Comparison of ENCODE assay signal across 1 cellular context in the genomic region with DNA sequence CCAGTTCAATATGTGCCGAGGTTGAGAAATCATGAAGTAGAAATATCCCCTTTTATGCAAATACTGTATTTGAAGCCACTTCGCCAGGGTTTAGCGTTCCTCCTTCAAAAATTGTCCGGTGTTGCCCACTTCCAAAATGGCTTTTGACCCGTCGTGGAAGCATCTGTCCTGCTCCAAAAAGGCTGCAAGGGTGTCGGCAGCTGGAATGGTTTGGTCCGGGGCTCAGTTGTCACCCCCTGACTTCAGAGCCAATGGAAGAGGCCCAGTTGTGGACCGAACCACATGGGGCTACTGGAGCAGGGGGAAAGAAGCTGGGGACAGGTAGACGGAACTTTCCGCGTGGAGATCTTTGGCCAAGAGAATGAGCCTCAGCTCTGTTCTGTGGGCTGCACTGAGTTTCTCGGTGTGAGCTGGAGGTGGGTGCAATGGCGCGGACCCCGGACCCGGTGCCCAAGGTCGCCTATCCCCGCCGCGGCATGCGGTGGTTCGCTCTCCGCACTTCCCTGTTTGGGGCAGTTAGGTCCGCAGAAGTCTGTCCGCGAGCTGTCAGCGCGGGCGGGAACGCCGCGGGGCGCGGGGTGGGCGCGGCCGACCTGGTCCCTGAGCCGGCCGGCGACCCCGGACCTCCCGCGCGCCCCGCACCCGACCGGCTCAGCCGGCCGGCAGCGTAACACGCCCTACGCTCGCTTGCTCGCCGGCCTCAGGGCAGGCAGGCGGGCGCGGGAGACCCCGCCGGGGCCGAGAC.
TF ChIP-seq lines count a peak whose summit lies in the region.

A gene (plus strand): TSS at position 527 of the 745 bp plus-strand sequence. CDS start 259 bp downstream, outside the sequence.

TF ChIP-seq in K562, 482 proteins besides CTCF, POLR2A, EP300 and RAD21 (continued from another document and continues in another):
- TF ChIP-seq, protein P1, sequence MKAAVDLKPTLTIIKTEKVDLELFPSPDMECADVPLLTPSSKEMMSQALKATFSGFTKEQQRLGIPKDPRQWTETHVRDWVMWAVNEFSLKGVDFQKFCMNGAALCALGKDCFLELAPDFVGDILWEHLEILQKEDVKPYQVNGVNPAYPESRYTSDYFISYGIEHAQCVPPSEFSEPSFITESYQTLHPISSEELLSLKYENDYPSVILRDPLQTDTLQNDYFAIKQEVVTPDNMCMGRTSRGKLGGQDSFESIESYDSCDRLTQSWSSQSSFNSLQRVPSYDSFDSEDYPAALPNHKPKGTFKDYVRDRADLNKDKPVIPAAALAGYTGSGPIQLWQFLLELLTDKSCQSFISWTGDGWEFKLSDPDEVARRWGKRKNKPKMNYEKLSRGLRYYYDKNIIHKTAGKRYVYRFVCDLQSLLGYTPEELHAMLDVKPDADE (conservative IDR thresholded peaks at IDR 0.05; ENCODE audit: control insufficient read depth, low read depth, low read length): peak; percentile 68
- TF ChIP-seq ZNF696 (CRISPR knock-in tag; conservative IDR thresholded peaks at IDR 0.05) (no peak), ZNF3 (CRISPR knock-in tag; IDR thresholded peaks at IDR 0.05) (no peak), XRCC3 (IDR thresholded peaks at IDR 0.05) (no peak), MEF2A (IDR thresholded peaks at IDR 0.05; ENCODE audit: control insufficient read depth, low read depth, low read length) (no peak; the same call in 1 of the 2 replicates), ARHGAP35 (IDR thresholded peaks at IDR 0.05; ENCODE audit: partially characterized antibody) (no peak), ZEB2 (IDR thresholded peaks at IDR 0.05) (no peak), NEUROD1 (IDR thresholded peaks at IDR 0.05; ENCODE audit: borderline replicate concordance, low read depth, low read length, partially characterized antibody) (peak; percentile 93), ERF (CRISPR knock-in tag; IDR thresholded peaks at IDR 0.05) (no peak), SMARCC2 (IDR thresholded peaks at IDR 0.05; ENCODE audit: low read depth) (no peak; the same call in 1 of the 2 replicates), ATF7 (IDR thresholded peaks at IDR 0.05) (peak; percentile 100), SMAD4 (CRISPR knock-in tag; conservative IDR thresholded peaks at IDR 0.05) (peak; percentile 47), ZNF274 (IDR thresholded peaks at IDR 0.05; ENCODE audit: borderline replicate concordance, low read depth, low read length) (no peak), CBFB (CRISPR knock-in tag; IDR thresholded peaks at IDR 0.05) (no peak), BRF1 (IDR thresholded peaks at IDR 0.05; ENCODE audit: borderline replicate concordance, extremely low read depth, insufficient read length) (no peak), FOSL1 (tag; conservative IDR thresholded peaks at IDR 0.05) (no peak), ZNF778 (CRISPR knock-in tag; IDR thresholded peaks at IDR 0.05) (no peak), ZFP30 (CRISPR knock-in tag; IDR thresholded peaks at IDR 0.05; ENCODE audit: borderline replicate concordance) (no peak), CBX2 (IDR thresholded peaks at IDR 0.05; ENCODE audit: insufficient read depth, low read length, poor library complexity, severe bottlenecking) (no peak), TRIM24 (IDR thresholded peaks at IDR 0.05) (peak in 1 of 2 experiments; percentile 80; a peak in 2 of 4 replicates), GABPB2 (CRISPR knock-in tag; conservative IDR thresholded peaks at IDR 0.05) (no peak), TEAD1 (CRISPR knock-in tag; IDR thresholded peaks at IDR 0.05) (peak in 1 of 2 experiments; percentile 89; a peak in 2 of 4 replicates), RHOXF2B (CRISPR knock-in tag; conservative IDR thresholded peaks at IDR 0.05) (no peak), LEF1 (IDR thresholded peaks at IDR 0.05) (no peak), OTX1 (CRISPR knock-in tag; IDR thresholded peaks at IDR 0.05) (no peak), RBM34 (IDR thresholded peaks at IDR 0.05; ENCODE audit: borderline replicate concordance, insufficient read depth, low read length) (no peak), KLF10 (CRISPR knock-in tag; IDR thresholded peaks at IDR 0.05) (no peak), ZNF77 (CRISPR knock-in tag; IDR thresholded peaks at IDR 0.05) (no peak), FOS (IDR thresholded peaks at IDR 0.05; ENCODE audit: extremely low read depth, insufficient read length) (no peak), NR3C1 (CRISPR knock-in tag; IDR thresholded peaks at IDR 0.05) (no peak), ZNF124 (CRISPR knock-in tag; IDR thresholded peaks at IDR 0.05) (no peak), FOXA3 (CRISPR knock-in tag; conservative IDR thresholded peaks at IDR 0.05 in 1 of 2, IDR thresholded peaks at IDR 0.05 in 1 of 2) (no peak), LCOR (CRISPR knock-in tag; IDR thresholded peaks at IDR 0.05) (peak; percentile 89), RBM14 (IDR thresholded peaks at IDR 0.05; ENCODE audit: borderline replicate concordance, insufficient read depth, low read depth, low read length) (no peak), ZNF140 (CRISPR knock-in tag; IDR thresholded peaks at IDR 0.05) (no peak), CREBBP (IDR thresholded peaks at IDR 0.05; ENCODE audit: low read depth, low read length) (no peak), BRD4 (IDR thresholded peaks at IDR 0.05) (no peak), BHLHE40 (IDR thresholded peaks at IDR 0.05; ENCODE audit: low read length) (peak; percentile 97), ZFP1 (CRISPR knock-in tag; IDR thresholded peaks at IDR 0.05) (no peak), SMAD3 (CRISPR knock-in tag; conservative IDR thresholded peaks at IDR 0.05) (no peak), ZNF224 (CRISPR knock-in tag; IDR thresholded peaks at IDR 0.05) (no peak), NELFE (IDR thresholded peaks at IDR 0.05; ENCODE audit: insufficient read depth, insufficient read length) (no peak), NCOA2 (IDR thresholded peaks at IDR 0.05; ENCODE audit: partially characterized antibody in 2 of 2) (no peak), DNMT1 (IDR thresholded peaks at IDR 0.05) (no peak), MCM2 (IDR thresholded peaks at IDR 0.05; ENCODE audit: low read depth) (no peak), RUNX1 (IDR thresholded peaks at IDR 0.05; ENCODE audit: low read depth) (no peak), ZNF41 (CRISPR knock-in tag; conservative IDR thresholded peaks at IDR 0.05) (no peak; the same call in 1 of the 2 replicates), POU5F1 (IDR thresholded peaks at IDR 0.05; ENCODE audit: borderline replicate concordance, low read depth, low read length, partially characterized antibody) (no peak)
- TF ChIP-seq, protein P2, sequence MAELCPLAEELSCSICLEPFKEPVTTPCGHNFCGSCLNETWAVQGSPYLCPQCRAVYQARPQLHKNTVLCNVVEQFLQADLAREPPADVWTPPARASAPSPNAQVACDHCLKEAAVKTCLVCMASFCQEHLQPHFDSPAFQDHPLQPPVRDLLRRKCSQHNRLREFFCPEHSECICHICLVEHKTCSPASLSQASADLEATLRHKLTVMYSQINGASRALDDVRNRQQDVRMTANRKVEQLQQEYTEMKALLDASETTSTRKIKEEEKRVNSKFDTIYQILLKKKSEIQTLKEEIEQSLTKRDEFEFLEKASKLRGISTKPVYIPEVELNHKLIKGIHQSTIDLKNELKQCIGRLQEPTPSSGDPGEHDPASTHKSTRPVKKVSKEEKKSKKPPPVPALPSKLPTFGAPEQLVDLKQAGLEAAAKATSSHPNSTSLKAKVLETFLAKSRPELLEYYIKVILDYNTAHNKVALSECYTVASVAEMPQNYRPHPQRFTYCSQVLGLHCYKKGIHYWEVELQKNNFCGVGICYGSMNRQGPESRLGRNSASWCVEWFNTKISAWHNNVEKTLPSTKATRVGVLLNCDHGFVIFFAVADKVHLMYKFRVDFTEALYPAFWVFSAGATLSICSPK (IDR thresholded peaks at IDR 0.05; ENCODE audit: borderline replicate concordance): no peak
- TF ChIP-seq, protein P3, sequence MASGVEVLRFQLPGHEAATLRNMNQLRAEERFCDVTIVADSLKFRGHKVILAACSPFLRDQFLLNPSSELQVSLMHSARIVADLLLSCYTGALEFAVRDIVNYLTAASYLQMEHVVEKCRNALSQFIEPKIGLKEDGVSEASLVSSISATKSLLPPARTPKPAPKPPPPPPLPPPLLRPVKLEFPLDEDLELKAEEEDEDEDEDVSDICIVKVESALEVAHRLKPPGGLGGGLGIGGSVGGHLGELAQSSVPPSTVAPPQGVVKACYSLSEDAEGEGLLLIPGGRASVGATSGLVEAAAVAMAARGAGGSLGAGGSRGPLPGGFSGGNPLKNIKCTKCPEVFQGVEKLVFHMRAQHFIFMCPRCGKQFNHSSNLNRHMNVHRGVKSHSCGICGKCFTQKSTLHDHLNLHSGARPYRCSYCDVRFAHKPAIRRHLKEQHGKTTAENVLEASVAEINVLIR (CRISPR knock-in tag; IDR thresholded peaks at IDR 0.05): no peak
- TF ChIP-seq, protein P4, sequence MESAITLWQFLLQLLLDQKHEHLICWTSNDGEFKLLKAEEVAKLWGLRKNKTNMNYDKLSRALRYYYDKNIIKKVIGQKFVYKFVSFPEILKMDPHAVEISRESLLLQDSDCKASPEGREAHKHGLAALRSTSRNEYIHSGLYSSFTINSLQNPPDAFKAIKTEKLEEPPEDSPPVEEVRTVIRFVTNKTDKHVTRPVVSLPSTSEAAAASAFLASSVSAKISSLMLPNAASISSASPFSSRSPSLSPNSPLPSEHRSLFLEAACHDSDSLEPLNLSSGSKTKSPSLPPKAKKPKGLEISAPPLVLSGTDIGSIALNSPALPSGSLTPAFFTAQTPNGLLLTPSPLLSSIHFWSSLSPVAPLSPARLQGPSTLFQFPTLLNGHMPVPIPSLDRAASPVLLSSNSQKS (CRISPR knock-in tag; IDR thresholded peaks at IDR 0.05): no peak
- TF ChIP-seq, protein P5, sequence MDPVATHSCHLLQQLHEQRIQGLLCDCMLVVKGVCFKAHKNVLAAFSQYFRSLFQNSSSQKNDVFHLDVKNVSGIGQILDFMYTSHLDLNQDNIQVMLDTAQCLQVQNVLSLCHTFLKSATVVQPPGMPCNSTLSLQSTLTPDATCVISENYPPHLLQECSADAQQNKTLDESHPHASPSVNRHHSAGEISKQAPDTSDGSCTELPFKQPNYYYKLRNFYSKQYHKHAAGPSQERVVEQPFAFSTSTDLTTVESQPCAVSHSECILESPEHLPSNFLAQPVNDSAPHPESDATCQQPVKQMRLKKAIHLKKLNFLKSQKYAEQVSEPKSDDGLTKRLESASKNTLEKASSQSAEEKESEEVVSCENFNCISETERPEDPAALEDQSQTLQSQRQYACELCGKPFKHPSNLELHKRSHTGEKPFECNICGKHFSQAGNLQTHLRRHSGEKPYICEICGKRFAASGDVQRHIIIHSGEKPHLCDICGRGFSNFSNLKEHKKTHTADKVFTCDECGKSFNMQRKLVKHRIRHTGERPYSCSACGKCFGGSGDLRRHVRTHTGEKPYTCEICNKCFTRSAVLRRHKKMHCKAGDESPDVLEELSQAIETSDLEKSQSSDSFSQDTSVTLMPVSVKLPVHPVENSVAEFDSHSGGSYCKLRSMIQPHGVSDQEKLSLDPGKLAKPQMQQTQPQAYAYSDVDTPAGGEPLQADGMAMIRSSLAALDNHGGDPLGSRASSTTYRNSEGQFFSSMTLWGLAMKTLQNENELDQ (CRISPR knock-in tag; IDR thresholded peaks at IDR 0.05; ENCODE audit: borderline replicate concordance): peak; percentile 35; the same call in 1 of the 2 replicates
- TF ChIP-seq, protein P6, sequence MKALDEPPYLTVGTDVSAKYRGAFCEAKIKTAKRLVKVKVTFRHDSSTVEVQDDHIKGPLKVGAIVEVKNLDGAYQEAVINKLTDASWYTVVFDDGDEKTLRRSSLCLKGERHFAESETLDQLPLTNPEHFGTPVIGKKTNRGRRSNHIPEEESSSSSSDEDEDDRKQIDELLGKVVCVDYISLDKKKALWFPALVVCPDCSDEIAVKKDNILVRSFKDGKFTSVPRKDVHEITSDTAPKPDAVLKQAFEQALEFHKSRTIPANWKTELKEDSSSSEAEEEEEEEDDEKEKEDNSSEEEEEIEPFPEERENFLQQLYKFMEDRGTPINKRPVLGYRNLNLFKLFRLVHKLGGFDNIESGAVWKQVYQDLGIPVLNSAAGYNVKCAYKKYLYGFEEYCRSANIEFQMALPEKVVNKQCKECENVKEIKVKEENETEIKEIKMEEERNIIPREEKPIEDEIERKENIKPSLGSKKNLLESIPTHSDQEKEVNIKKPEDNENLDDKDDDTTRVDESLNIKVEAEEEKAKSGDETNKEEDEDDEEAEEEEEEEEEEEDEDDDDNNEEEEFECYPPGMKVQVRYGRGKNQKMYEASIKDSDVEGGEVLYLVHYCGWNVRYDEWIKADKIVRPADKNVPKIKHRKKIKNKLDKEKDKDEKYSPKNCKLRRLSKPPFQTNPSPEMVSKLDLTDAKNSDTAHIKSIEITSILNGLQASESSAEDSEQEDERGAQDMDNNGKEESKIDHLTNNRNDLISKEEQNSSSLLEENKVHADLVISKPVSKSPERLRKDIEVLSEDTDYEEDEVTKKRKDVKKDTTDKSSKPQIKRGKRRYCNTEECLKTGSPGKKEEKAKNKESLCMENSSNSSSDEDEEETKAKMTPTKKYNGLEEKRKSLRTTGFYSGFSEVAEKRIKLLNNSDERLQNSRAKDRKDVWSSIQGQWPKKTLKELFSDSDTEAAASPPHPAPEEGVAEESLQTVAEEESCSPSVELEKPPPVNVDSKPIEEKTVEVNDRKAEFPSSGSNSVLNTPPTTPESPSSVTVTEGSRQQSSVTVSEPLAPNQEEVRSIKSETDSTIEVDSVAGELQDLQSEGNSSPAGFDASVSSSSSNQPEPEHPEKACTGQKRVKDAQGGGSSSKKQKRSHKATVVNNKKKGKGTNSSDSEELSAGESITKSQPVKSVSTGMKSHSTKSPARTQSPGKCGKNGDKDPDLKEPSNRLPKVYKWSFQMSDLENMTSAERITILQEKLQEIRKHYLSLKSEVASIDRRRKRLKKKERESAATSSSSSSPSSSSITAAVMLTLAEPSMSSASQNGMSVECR (CRISPR knock-in tag; IDR thresholded peaks at IDR 0.05): peak; percentile 73
- TF ChIP-seq, protein P7, sequence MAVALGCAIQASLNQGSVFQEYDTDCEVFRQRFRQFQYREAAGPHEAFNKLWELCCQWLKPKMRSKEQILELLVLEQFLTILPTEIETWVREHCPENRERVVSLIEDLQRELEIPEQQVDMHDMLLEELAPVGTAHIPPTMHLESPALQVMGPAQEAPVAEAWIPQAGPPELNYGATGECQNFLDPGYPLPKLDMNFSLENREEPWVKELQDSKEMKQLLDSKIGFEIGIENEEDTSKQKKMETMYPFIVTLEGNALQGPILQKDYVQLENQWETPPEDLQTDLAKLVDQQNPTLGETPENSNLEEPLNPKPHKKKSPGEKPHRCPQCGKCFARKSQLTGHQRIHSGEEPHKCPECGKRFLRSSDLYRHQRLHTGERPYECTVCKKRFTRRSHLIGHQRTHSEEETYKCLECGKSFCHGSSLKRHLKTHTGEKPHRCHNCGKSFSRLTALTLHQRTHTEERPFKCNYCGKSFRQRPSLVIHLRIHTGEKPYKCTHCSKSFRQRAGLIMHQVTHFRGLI (CRISPR knock-in tag; IDR thresholded peaks at IDR 0.05): no peak
